14 cellular contexts compared by ENCODE assay signal in the genomic region with DNA sequence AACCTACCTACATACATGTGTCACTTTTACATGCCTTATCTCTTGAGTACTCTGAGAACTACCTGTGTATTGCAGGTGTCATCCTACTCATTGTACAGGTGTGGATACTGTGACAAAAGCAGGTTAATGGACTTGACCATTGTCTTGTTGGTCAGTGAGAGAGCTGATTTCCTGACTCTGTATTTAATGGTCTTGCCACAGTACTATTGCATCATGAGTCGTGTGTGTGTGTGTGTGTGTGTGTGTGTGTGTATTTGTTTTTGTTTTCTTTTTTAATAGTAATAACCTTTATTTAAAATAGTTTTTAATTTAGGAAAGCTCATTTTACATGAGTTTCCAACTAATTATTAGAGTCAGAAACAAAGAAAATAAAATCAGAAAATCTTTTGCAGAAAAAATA. TPM values are rescaled to one million over a fixed set of nuclear protein-coding genes. Genes with fewer than 3 reads are reported as not detected.
DNase-seq lines count a peak whose midpoint lies in the region; ATAC-seq and TF ChIP-seq lines count a peak whose summit lies in the region.
"Had no signal": no experiment of that assay in that cellular context is flagged by ENCODE, and none has a peak within 500 bp of the region (broad histone marks: within the 10 kb centered on the region; RNA-seq: fewer than 3 reads in every experiment).

No MANE protein-coding gene starts in this region.

- ATAC-seq in CD4-positive, CD25-positive, alpha-beta regulatory T cell (ENCODE audit: low read depth in 2 of 2) = no peak
- no peak for ATAC-seq in central memory CD8-positive, alpha-beta T cell (replicated peaks; ENCODE audit: extremely low read depth, poor library complexity, severe bottlenecking)
- ATAC-seq in right lobe of liver (peak; percentile 39 to 72 (median 56)), HG03432 (IDR thresholded peaks at IDR 0.05; ENCODE audit: unreplicated experiment) (no peak)
- ATAC-seq in stimulated activated naive CD8-positive, alpha-beta T cell treated with anti-CD3 and anti-CD28 coated beads, Interleukin-15, amount 100 ng/mL, for 72 hours = no peak
- no peak for ATAC-seq in CD4-positive, alpha-beta T cell (ENCODE audit: poor library complexity)

- peaks cover 61% of the 10 kb centered on the region for H3K4me1 ChIP-seq in CD4-positive, CD25-positive, alpha-beta regulatory T cell (ENCODE audit: control insufficient read depth, insufficient read depth, low read length, poor library complexity, severe bottlenecking)
- H3K4me1 ChIP-seq in right lobe of liver = peaks cover 0 to 34% (median 8%) of the 10 kb centered on the region in 4 donors

- H3K9me3 Mint-ChIP-seq in CD4-positive, CD25-positive, alpha-beta regulatory T cell = no peaks in the 10 kb centered on the region
- H3K9me3 Mint-ChIP-seq in central memory CD8-positive, alpha-beta T cell = no peaks in the 10 kb centered on the region
- peaks cover 0 to 5% of the 10 kb centered on the region in 2 donors for H3K9me3 Mint-ChIP-seq in stimulated activated naive CD8-positive, alpha-beta T cell treated with anti-CD3 and anti-CD28 coated beads, Interleukin-15, amount 100 ng/mL, for 72 hours
- H3K9me3 Mint-ChIP-seq in CD4-positive, alpha-beta T cell = no peaks in the 10 kb centered on the region

- peak overlapping the region in 2 of 3 donors; percentile 30 to 75 for H3K27ac Mint-ChIP-seq in CD4-positive, CD25-positive, alpha-beta regulatory T cell
- peak overlapping the region; percentile 39 for H3K27ac Mint-ChIP-seq in central memory CD8-positive, alpha-beta T cell (ENCODE audit: low read depth)
- H3K27ac Mint-ChIP-seq in stimulated activated naive CD8-positive, alpha-beta T cell treated with anti-CD3 and anti-CD28 coated beads, Interleukin-15, amount 100 ng/mL, for 72 hours = no peak overlapping the region
- H3K27ac Mint-ChIP-seq in CD4-positive, alpha-beta T cell = no peak overlapping the region
- H3K27ac Mint-ChIP-seq: neural progenitor cell had no signal

- CTCF ChIA-PET in CD4-positive, alpha-beta T cell (lab: Charles Lee) = no interaction called here

- peak overlapping the region; percentile 60 for H3K4me3 ChIP-seq in CD4-positive, CD25-positive, alpha-beta regulatory T cell (ENCODE audit: low read depth, low read length)
- H3K4me3 ChIP-seq in right lobe of liver (no peak overlapping the region), MG63 (no peak overlapping the region)
- H3K4me3 ChIP-seq: neural progenitor cell, vagina had no signal

- POLR2A ChIA-PET in CD4-positive, alpha-beta T cell (lab: Charles Lee) = interaction anchor here (1.5 kb wide), 1 partner anchor 91 kb away, joined by 3 read pairs; no protein-coding TSS in a partner anchor

- H3K27me3 ChIP-seq in CD4-positive, CD25-positive, alpha-beta regulatory T cell (ENCODE audit: control insufficient read depth, insufficient read depth, low read length) = no peaks in the 10 kb centered on the region
- no peaks in the 10 kb centered on the region for H3K27me3 ChIP-seq in right lobe of liver
- H3K27me3 ChIP-seq in CD4-positive, alpha-beta T cell (ENCODE audit: control insufficient read depth, insufficient read depth, low read length) = no peaks in the 10 kb centered on the region
- no peaks in the 10 kb centered on the region for H3K27me3 ChIP-seq in MG63
- H3K27me3 ChIP-seq: neural progenitor cell, vagina had no signal

- no peaks in the 10 kb centered on the region for H3K9me3 ChIP-seq in CD4-positive, CD25-positive, alpha-beta regulatory T cell (ENCODE audit: control insufficient read depth in 2 of 2, low read length in 2 of 2)
- H3K9me3 ChIP-seq in right lobe of liver (no peaks in the 10 kb centered on the region), MG63 (no peaks in the 10 kb centered on the region)
- no peaks in the 10 kb centered on the region for H3K9me3 ChIP-seq in CD4-positive, alpha-beta T cell (ENCODE audit: control insufficient read depth, low read length)
- H3K9me3 ChIP-seq: vagina had no signal

- no peaks in the 10 kb centered on the region for H3K27me3 Mint-ChIP-seq in CD4-positive, CD25-positive, alpha-beta regulatory T cell
- H3K27me3 Mint-ChIP-seq in central memory CD8-positive, alpha-beta T cell = no peaks in the 10 kb centered on the region
- no peaks in the 10 kb centered on the region for H3K27me3 Mint-ChIP-seq in stimulated activated naive CD8-positive, alpha-beta T cell treated with anti-CD3 and anti-CD28 coated beads, Interleukin-15, amount 100 ng/mL, for 72 hours
- no peaks in the 10 kb centered on the region for H3K27me3 Mint-ChIP-seq in CD4-positive, alpha-beta T cell
- H3K27me3 Mint-ChIP-seq: activated CD4-positive, alpha-beta memory T cell treated with anti-CD3 and anti-CD28 coated beads, Interleukin-2, amount 10 ng/mL, durations not matched to agents 7 days and 5 days had no signal

- H3K27ac ChIP-seq in CD4-positive, CD25-positive, alpha-beta regulatory T cell (ENCODE audit: insufficient read depth, low read length, poor library complexity, severe bottlenecking) = no peak overlapping the region
- no peak overlapping the region for H3K27ac ChIP-seq in right lobe of liver
- no peak overlapping the region for H3K27ac ChIP-seq in CD4-positive, alpha-beta T cell (ENCODE audit: low read depth, low read length)
- H3K27ac ChIP-seq: neural progenitor cell, RWPE1, vagina had no signal

- TF ChIP-seq CTCF in right lobe of liver (IDR thresholded peaks at IDR 0.05) = no peak
- no peak for TF ChIP-seq CTCF in CD4-positive, alpha-beta T cell (IDR thresholded peaks at IDR 0.05)

- peaks cover 20% of the 10 kb centered on the region for H3K36me3 ChIP-seq in CD4-positive, CD25-positive, alpha-beta regulatory T cell (ENCODE audit: control insufficient read depth, insufficient read depth, low read length)
- H3K36me3 ChIP-seq in right lobe of liver (peaks cover 0 to 10% (median 0%) of the 10 kb centered on the region in 4 donors), MG63 (peaks cover 45% of the 10 kb centered on the region)

- DNase-seq in CD4-positive, CD25-positive, alpha-beta regulatory T cell = no peak
- DNase-seq in NCI-H146 treated with DMSO at 0.1 percent for 48 hours (lab: John Stamatoyannopoulos, UW; ENCODE audit: unreplicated experiment) = peak; percentile 89
- DNase-seq in central memory CD8-positive, alpha-beta T cell (ENCODE audit: low spot score in 2 of 2) = no peak
- no peak for DNase-seq in right lobe of liver
- no peak for DNase-seq in stimulated activated naive CD8-positive, alpha-beta T cell treated with anti-CD3 and anti-CD28 coated beads, Interleukin-15, amount 100 ng/mL, for 72 hours
- DNase-seq in CD4-positive, alpha-beta T cell = no peak
- no peak for DNase-seq in MG63
- DNase-seq: activated CD4-positive, alpha-beta memory T cell treated with anti-CD3 and anti-CD28 coated beads, Interleukin-2, amount 10 ng/mL, durations not matched to agents 7 days and 5 days; SW 1271 had no signal

- H3K36me3 Mint-ChIP-seq in CD4-positive, CD25-positive, alpha-beta regulatory T cell = peaks cover 34% of the 10 kb centered on the region
- peaks cover 39% of the 10 kb centered on the region for H3K36me3 Mint-ChIP-seq in central memory CD8-positive, alpha-beta T cell (ENCODE audit: insufficient read depth)
- H3K36me3 Mint-ChIP-seq in CD4-positive, alpha-beta T cell (ENCODE audit: low read depth) = peaks cover 84% of the 10 kb centered on the region

- WGBS in right lobe of liver (ENCODE audit: insufficient coverage, low coverage, low lambda C conversion rate, missing lambda C conversion rate) = 6% methylated on average over 1 of the region's 1 CpG

- peaks cover 57 to 79% (median 70%) of the 10 kb centered on the region in 4 donors for H3K4me1 Mint-ChIP-seq in CD4-positive, CD25-positive, alpha-beta regulatory T cell
- H3K4me1 Mint-ChIP-seq in central memory CD8-positive, alpha-beta T cell = peaks cover 81% of the 10 kb centered on the region
- peaks cover 85% of the 10 kb centered on the region for H3K4me1 Mint-ChIP-seq in stimulated activated naive CD8-positive, alpha-beta T cell treated with anti-CD3 and anti-CD28 coated beads, Interleukin-15, amount 100 ng/mL, for 72 hours
- H3K4me1 Mint-ChIP-seq in CD4-positive, alpha-beta T cell (ENCODE audit: low read depth) = peaks cover 79% of the 10 kb centered on the region

- intact Hi-C loops in right lobe of liver (cut with DNase I) = no loop called here
- intact Hi-C loops in CD4-positive, alpha-beta T cell (cut with DNase I, micrococcal nuclease) = no loop called here

- no peak for TF ChIP-seq POLR2A in right lobe of liver (IDR thresholded peaks at IDR 0.05)

- peak overlapping the region in 3 of 4 donors; percentile 23 to 94 (median 28) for H3K4me3 Mint-ChIP-seq in CD4-positive, CD25-positive, alpha-beta regulatory T cell
- peak overlapping the region; percentile 23 for H3K4me3 Mint-ChIP-seq in central memory CD8-positive, alpha-beta T cell
- H3K4me3 Mint-ChIP-seq in stimulated activated naive CD8-positive, alpha-beta T cell treated with anti-CD3 and anti-CD28 coated beads, Interleukin-15, amount 100 ng/mL, for 72 hours = no peak overlapping the region
- H3K4me3 Mint-ChIP-seq in CD4-positive, alpha-beta T cell = no peak overlapping the region
- H3K4me3 Mint-ChIP-seq: activated CD4-positive, alpha-beta memory T cell treated with anti-CD3 and anti-CD28 coated beads, Interleukin-2, amount 10 ng/mL, durations not matched to agents 7 days and 5 days; activated T-helper 1 cell treated with anti-CD3 and anti-CD28 coated beads, Interleukin-12 subunit alpha, Interleukin-12 subunit beta, Interleukin-2, Interleukin-4 antibody, amounts not matched to agents 30 ng/mL and 10 ng/mL and 1 ng/mL, durations not matched to agents 14 hours and 24 hours and 36 hours; neural progenitor cell had no signal

RNA-seq across cellular contexts. Expression of a gene that starts 7.7 kb away (rescaled TPM):
- total RNA-seq in CD4-positive, CD25-positive, alpha-beta regulatory T cell = 102 TPM
- 100 to 1,000 TPM; 301 to 418 (median 321) TPM for polyA plus RNA-seq in CD4-positive, CD25-positive, alpha-beta regulatory T cell
- 10 to 100 TPM; 51.1 to 72.8 (median 63.4) TPM for total RNA-seq in right lobe of liver
- total RNA-seq in CD4-positive, alpha-beta T cell = 100 to 1,000 TPM; 110 to 115 TPM
- 123 and 174 TPM in 2 replicates for total RNA-seq in MG63 (2014; rRNA removed; shearing (Covaris generic); ENCODE audit: low replicate concordance)

Comparison
In these comparisons a context has a peak if more than half of its experiments do, and no peak if none do; other contexts are left out.
1. ATAC-seq: peak in right lobe of liver (4 of 4); none in CD4-positive, CD25-positive, alpha-beta regulatory T cell (0 of 2), central memory CD8-positive, alpha-beta T cell (single experiment), stimulated activated naive CD8-positive, alpha-beta T cell treated with anti-CD3 and anti-CD28 coated beads, Interleukin-15, amount 100 ng/mL, for 72 hours (single experiment), CD4-positive, alpha-beta T cell (single experiment) and HG03432 (single experiment).
2. H3K27ac Mint-ChIP-seq: peak in CD4-positive, CD25-positive, alpha-beta regulatory T cell (2 of 3) and central memory CD8-positive, alpha-beta T cell (single experiment); none in stimulated activated naive CD8-positive, alpha-beta T cell treated with anti-CD3 and anti-CD28 coated beads, Interleukin-15, amount 100 ng/mL, for 72 hours (0 of 2) and CD4-positive, alpha-beta T cell (single experiment).
3. H3K4me3 Mint-ChIP-seq: peak in CD4-positive, CD25-positive, alpha-beta regulatory T cell (3 of 4) and central memory CD8-positive, alpha-beta T cell (single experiment); none in stimulated activated naive CD8-positive, alpha-beta T cell treated with anti-CD3 and anti-CD28 coated beads, Interleukin-15, amount 100 ng/mL, for 72 hours (0 of 2) and CD4-positive, alpha-beta T cell (single experiment).